26 cellular contexts compared by ENCODE assay signal in genomic region chr1:211532086-211532439, GRCh38. TPM values are rescaled to one million over a fixed set of nuclear protein-coding genes. Genes with fewer than 3 reads are reported as not detected.
"Had no signal": no experiment of that assay in that cellular context is flagged by ENCODE, and none has a peak within 500 bp of the region (broad histone marks: within the 10 kb centered on the region; RNA-seq: fewer than 3 reads in every experiment).

No MANE protein-coding gene starts in this region.

- H3K27me3 Mint-ChIP-seq: activated naive CD8-positive, alpha-beta T cell had no signal

- DNase-seq: activated CD4-positive, alpha-beta memory T cell treated with anti-CD3 and anti-CD28 coated beads for 36 hours; activated CD4-positive, alpha-beta T cell treated with anti-CD3 and anti-CD28 coated beads for 48 hours; activated CD8-positive, alpha-beta memory T cell treated with anti-CD3 and anti-CD28 coated beads, Interleukin-2, amount 50 U/mL, for 48 hours; activated naive CD4-positive, alpha-beta T cell; activated T-cell treated with anti-CD3 and anti-CD28 coated beads, Interleukin-2, amount 50 U/mL, for 48 hours; endodermal cell; foreskin melanocyte; heart right ventricle; left lung; mucosa of descending colon; naive B cell; pancreas; stimulated activated naive CD4-positive, alpha-beta T cell; T-helper 17 cell; T1000; WERI-Rb-1 had no signal

- H3K4me3 ChIP-seq: esophagus muscularis mucosa, heart right ventricle, left lung, lung, mucosa of descending colon, pancreas, prostate gland, tibial nerve had no signal

- ATAC-seq: activated CD4-positive, CD25-positive, alpha-beta regulatory T cell treated with anti-CD3 and anti-CD28 coated beads, Interleukin-2, amount 50 U/mL, for 24 hours; left lung; mucosa of descending colon; pancreas; T-helper 17 cell had no signal

- H3K4me3 Mint-ChIP-seq: activated CD4-positive, alpha-beta memory T cell treated with anti-CD3 and anti-CD28 coated beads for 36 hours; activated naive CD8-positive, alpha-beta T cell; endodermal cell; naive B cell; T-helper 17 cell had no signal

- H3K27me3 ChIP-seq: esophagus muscularis mucosa, heart right ventricle, left lung, pancreas, tibial nerve had no signal

- H3K36me3 Mint-ChIP-seq: activated CD4-positive, alpha-beta memory T cell treated with anti-CD3 and anti-CD28 coated beads for 36 hours; activated naive CD8-positive, alpha-beta T cell; naive B cell had no signal

- H3K9me3 Mint-ChIP-seq: activated CD4-positive, alpha-beta memory T cell treated with anti-CD3 and anti-CD28 coated beads for 36 hours; endodermal cell had no signal

- H3K27ac ChIP-seq: esophagus muscularis mucosa, left lung, pancreas, prostate gland, tibial nerve, WERI-Rb-1 had no signal

- H3K36me3 ChIP-seq: esophagus muscularis mucosa, heart right ventricle, left lung, pancreas, prostate gland, tibial nerve, WERI-Rb-1 had no signal

- H3K27ac Mint-ChIP-seq: activated CD4-positive, alpha-beta memory T cell treated with anti-CD3 and anti-CD28 coated beads for 36 hours; activated naive CD8-positive, alpha-beta T cell; endodermal cell; naive B cell; T-helper 17 cell had no signal

- H3K9me3 ChIP-seq: esophagus muscularis mucosa, heart right ventricle, left lung, mucosa of descending colon, pancreas, prostate gland, tibial nerve had no signal

- H3K4me1 ChIP-seq: left lung, pancreas, prostate gland had no signal

RNA-seq across cellular contexts. Expression of gene RD3, which starts 40.1 kb away (rescaled TPM):
- total RNA-seq: activated CD4-positive, alpha-beta memory T cell treated with anti-CD3 and anti-CD28 coated beads for 36 hours; bronchial epithelial cell; chondrocyte; glomerular endothelial cell; heart right ventricle; left lung; mucosa of descending colon; T-helper 17 cell; temporal lobe had no signal
